ENCODE assay signal across 10 cellular contexts in genomic region chr3:144556392-144556791, GRCh38.
A peak's percentile ranks its signal among the peaks of the same experiment; 100 is the strongest.
DNase-seq lines count a peak whose midpoint lies in the region; ATAC-seq and TF ChIP-seq lines count a peak whose summit lies in the region.
"Had no signal": no experiment of that assay in that cellular context is flagged by ENCODE, and none has a peak within 500 bp of the region (broad histone marks: within the 10 kb centered on the region; RNA-seq: fewer than 3 reads in every experiment).

No MANE protein-coding gene starts in this region.

- in situ Hi-C loops in mammary epithelial cell (cut with MboI; ENCODE audit: low sequenced_read_pairs in 2 of 2), result no loop called here

- H3K27me3 ChIP-seq in KMS-11 (ENCODE audit: insufficient read depth, low read depth) (no peaks in the 10 kb centered on the region), mammary epithelial cell (ENCODE audit: insufficient read depth, low read length) (peaks cover 2% of the 10 kb centered on the region), BE2C (no peaks in the 10 kb centered on the region)
- H3K27me3 ChIP-seq: Peyer's patch had no signal

- 61% methylated on average over 3 of the region's 3 CpGs for WGBS in mammary epithelial cell (ENCODE audit: low coverage, missing lambda C conversion rate)

- H3K79me2 ChIP-seq in KMS-11 (ENCODE audit: insufficient read depth, low read depth), result no peaks in the 10 kb centered on the region
- H3K79me2 ChIP-seq in mammary epithelial cell (ENCODE audit: insufficient read depth, low read length), result no peaks in the 10 kb centered on the region

- DNase-seq in non-pigmented ciliary epithelial cell (ENCODE audit: low read depth) (peak; percentile 10), mammary epithelial cell (no peak), omental fat pad (ENCODE audit: low spot score) (no peak), BE2C (no peak)
- no peak for DNase-seq in activated CD4-positive, alpha-beta T cell treated with anti-CD3 and anti-CD28 coated beads, Interleukin-2, amount 50 U/mL, for 4 hours
- DNase-seq: Peyer's patch had no signal

- peak; percentile 84 for ATAC-seq in GM18909 (IDR thresholded peaks at IDR 0.05; ENCODE audit: poor library complexity, unreplicated experiment)
- peak; percentile 67 for ATAC-seq in HG02840 (IDR thresholded peaks at IDR 0.05; ENCODE audit: low FRiP score, unreplicated experiment)
- no peak for ATAC-seq in omental fat pad (ENCODE audit: low FRiP score)
- ATAC-seq: natural killer cell treated with Interleukin-12 subunit alpha and Interleukin-12 subunit beta and Interleukin-15 and Interleukin-18, amount 100 ng/mL, for 72 hours had no signal

- H3K4me2 ChIP-seq in KMS-11 (peak overlapping the region; percentile 84), mammary epithelial cell (ENCODE audit: insufficient read depth, low read depth, low read length) (no peak overlapping the region)

- intact Hi-C loops in mammary epithelial cell (cut with micrococcal nuclease), result no loop called here

- CTCF ChIA-PET in mammary epithelial cell (lab: Charles Lee; ENCODE audit: low non-redundant PET), result no interaction called here

- H3K36me3 ChIP-seq in KMS-11 (ENCODE audit: insufficient read depth), result no peaks in the 10 kb centered on the region
- no peaks in the 10 kb centered on the region for H3K36me3 ChIP-seq in mammary epithelial cell (ENCODE audit: insufficient read depth, low read length)
- H3K36me3 ChIP-seq in BE2C, result no peaks in the 10 kb centered on the region
- H3K36me3 ChIP-seq: Peyer's patch had no signal

- no peaks in the 10 kb centered on the region for H3K9me3 ChIP-seq in mammary epithelial cell (replicated peaks; ENCODE audit: insufficient read depth, low read length)
- H3K9me3 ChIP-seq in BE2C, result no peaks in the 10 kb centered on the region
- H3K9me3 ChIP-seq: Peyer's patch had no signal

- TF ChIP-seq CTCF in KMS-11 (conservative IDR thresholded peaks at IDR 0.05; ENCODE audit: low read depth, low read length) (no peak), mammary epithelial cell (conservative IDR thresholded peaks at IDR 0.05 in 1 of 2, IDR thresholded peaks at IDR 0.05 in 1 of 2; ENCODE audit: extremely low read depth in 1 of 2, insufficient read depth in 1 of 2, low read depth in 1 of 2, low read length in 2 of 2) (no peak), omental fat pad (IDR thresholded peaks at IDR 0.05) (no peak), BE2C (IDR thresholded peaks at IDR 0.05; ENCODE audit: low read depth, low read length) (no peak)

- dilution Hi-C loops in mammary epithelial cell (cut with HindIII; ENCODE audit: low sequenced_read_pairs), result no loop called here

- H3K9ac ChIP-seq in KMS-11, result no peak overlapping the region
- no peak overlapping the region for H3K9ac ChIP-seq in mammary epithelial cell (ENCODE audit: insufficient read depth, low read length)

- no TSS peak for BruUV-seq in mammary epithelial cell (replicated peaks; lab: Mats Ljungman, UMichigan)

- H3K4me3 ChIP-seq in KMS-11 (IDR thresholded peaks at IDR 0.05; ENCODE audit: insufficient read depth, low read depth, low read length), result no peak overlapping the region
- no peak overlapping the region for H3K4me3 ChIP-seq in mammary epithelial cell (replicated peaks in 1 of 3; ENCODE audit: insufficient read depth in 1 of 3, low read depth in 2 of 3, low read length in 3 of 3)
- H3K4me3 ChIP-seq in BE2C (ENCODE audit: low read depth, low read length), result no peak overlapping the region
- H3K4me3 ChIP-seq: Peyer's patch had no signal

- H4K20me1 ChIP-seq in KMS-11 (ENCODE audit: insufficient read depth), result no peaks in the 10 kb centered on the region
- no peaks in the 10 kb centered on the region for H4K20me1 ChIP-seq in mammary epithelial cell (ENCODE audit: insufficient read depth, low read length)

- H3K4me1 ChIP-seq in KMS-11 (ENCODE audit: low read depth, poor library complexity, severe bottlenecking) (peaks cover 70% of the 10 kb centered on the region), mammary epithelial cell (ENCODE audit: insufficient read depth, low read length) (no peaks in the 10 kb centered on the region), BE2C (no peaks in the 10 kb centered on the region)
- H3K4me1 ChIP-seq: Peyer's patch had no signal

- H2AFZ ChIP-seq in KMS-11 (ENCODE audit: low read depth), result peak overlapping the region; percentile 27; the same call in 1 of the 2 replicates
- H2AFZ ChIP-seq in mammary epithelial cell (ENCODE audit: low read depth, low read length), result no peak overlapping the region

- peak overlapping the region; percentile 36 for H3K27ac ChIP-seq in KMS-11
- no peak overlapping the region for H3K27ac ChIP-seq in mammary epithelial cell (ENCODE audit: insufficient read depth, low read depth, low read length)
- H3K27ac ChIP-seq: Peyer's patch had no signal
